ENCODE assay signal across 9 cellular contexts in the genomic region with DNA sequence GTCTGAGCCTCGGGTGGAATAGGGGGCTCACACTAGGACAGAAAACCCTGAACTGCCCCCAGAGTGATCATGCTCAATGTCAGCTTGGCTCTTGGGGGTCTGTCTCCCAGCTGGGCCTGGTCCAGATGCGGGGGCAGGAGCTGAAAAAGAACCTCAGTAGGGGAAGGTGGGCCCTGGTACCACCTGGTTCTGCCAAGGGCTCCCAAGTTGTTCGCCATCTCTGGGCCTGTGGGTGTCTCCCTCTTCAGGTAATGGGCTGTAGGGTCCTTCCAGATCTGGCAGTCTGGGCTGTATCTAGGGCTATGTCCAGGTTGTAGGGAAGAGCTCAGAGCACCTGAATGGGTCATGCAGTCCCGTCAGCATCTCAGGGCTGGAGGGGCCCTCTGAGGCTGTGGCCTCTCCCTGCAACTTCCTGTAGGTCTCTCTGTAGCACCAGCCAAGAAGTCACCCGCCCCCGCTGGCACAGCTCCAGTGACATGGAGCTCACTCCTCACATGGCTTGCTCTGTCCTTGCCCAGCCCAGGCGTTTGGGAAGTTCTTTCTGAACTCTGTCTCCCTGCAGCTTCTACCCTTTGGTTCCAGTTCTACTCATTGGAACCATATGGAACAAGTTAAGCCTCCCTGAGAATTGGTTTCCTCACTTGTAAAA. TPM values are rescaled to one million over a fixed set of nuclear protein-coding genes. Genes with fewer than 3 reads are reported as not detected.
DNase-seq lines count a peak whose midpoint lies in the region; ATAC-seq, FAIRE-seq and TF ChIP-seq lines count a peak whose summit lies in the region.
"Had no signal": no experiment of that assay in that cellular context is flagged by ENCODE, and none has a peak within 500 bp of the region (broad histone marks: within the 10 kb centered on the region; RNA-seq: fewer than 3 reads in every experiment).

No MANE protein-coding gene starts in this region.

- DNase-seq in HCT116 (ENCODE audit: low read depth, low spot score) (no peak), K562 (ENCODE audit: extremely low read depth in 1 of 4, low spot score in 3 of 4) (peak in 1 of 4 experiments; percentile 31), right atrium auricular region (ENCODE audit: low spot score) (peak; percentile 88), activated gamma-delta T cell (lab: John Stamatoyannopoulos, UW) (no peak), COLO668 (lab: John Stamatoyannopoulos, UW; ENCODE audit: unreplicated experiment) (no peak)
- no peak for DNase-seq in stimulated activated CD4-positive, alpha-beta T cell treated with anti-CD3 and anti-CD28 coated beads, Interleukin-1b, Interleukin-23, amount 100 ng/mL, for 48 hours
- DNase-seq: NCI-H187 treated with DMSO at 0.1 percent for 48 hours had no signal

- TF ChIP-seq RAD21 in HCT116 (IDR thresholded peaks at IDR 0.05; ENCODE audit: low read depth) (no peak), K562 (CRISPR knock-in tag; conservative IDR thresholded peaks at IDR 0.05 in 1 of 2, IDR thresholded peaks at IDR 0.05 in 1 of 2) (no peak)

- H3K4me1 ChIP-seq in HCT116 (ENCODE audit: control insufficient read depth in 1 of 2, insufficient read depth in 2 of 2, low read length in 2 of 2) (peaks cover 7 to 29% of the 10 kb centered on the region in 2 experiments; a peak in 3 of 4 replicates), K562 (replicated peaks in 1 of 2; ENCODE audit: control insufficient read depth in 2 of 2, insufficient read depth in 2 of 2, low read length in 2 of 2) (peaks cover 12 to 24% of the 10 kb centered on the region in 2 experiments; a peak in 4 of 5 replicates), right atrium auricular region (peaks cover 0 to 20% of the 10 kb centered on the region in 2 donors)

- intact Hi-C loops in HCT116 (cut with micrococcal nuclease) (no loop called here), K562 (cut with micrococcal nuclease) (no loop called here)

- no peak overlapping the region for H3K27ac ChIP-seq in HCT116 (ENCODE audit: low read depth, low read length)
- H3K27ac ChIP-seq in K562 (ENCODE audit: extremely low read depth, low read depth, low read length) = no peak overlapping the region
- peak overlapping the region; percentile 40 to 68 for H3K27ac ChIP-seq in right atrium auricular region
- peak overlapping the region in 20 of 21 experiments; percentile 39 to 90 (median 78) for H3K27ac ChIP-seq in skin epidermis

- FAIRE-seq in K562 (lab: Jason Lieb, UNC) = no peak

- POLR2A ChIA-PET in HCT116 (lab: Charles Lee) = no interaction called here
- POLR2A ChIA-PET in K562 (lab: Yijun Ruan, JAX) = interaction anchor here (0.6 to 0.9 kb wide), 3 partner anchors 11 to 51 kb away, joined by 3 to 5 read pairs (median 3); no protein-coding TSS in a partner anchor

- H3K36me3 ChIP-seq in HCT116 (ENCODE audit: control insufficient read depth in 1 of 2, insufficient read depth in 2 of 2, low read length in 2 of 2) (no peaks in the 10 kb centered on the region), K562 (ENCODE audit: control insufficient read depth, insufficient read depth, low read length) (no peaks in the 10 kb centered on the region), right atrium auricular region (no peaks in the 10 kb centered on the region)

- H3K9me1 ChIP-seq in K562 (ENCODE audit: control insufficient read depth, insufficient read depth, low read length) = no peaks in the 10 kb centered on the region

- CTCF ChIA-PET in HCT116 (lab: Charles Lee) = interaction anchor here (1.0 kb wide), 1 partner anchor 13 kb away, joined by 3 read pairs; no protein-coding TSS in a partner anchor
- CTCF ChIA-PET in K562 (lab: Yijun Ruan, JAX; ENCODE audit: low intra/inter-chr PET ratio) = no interaction called here

- WGBS in K562 (ENCODE audit: insufficient coverage, low coverage, missing lambda C conversion rate) = 34% methylated on average over 7 of the region's 7 CpGs

- no peaks in the 10 kb centered on the region for H3K9me2 ChIP-seq in HCT116 (ENCODE audit: insufficient read depth)

- ATAC-seq in HCT116 (peak; percentile 39), K562 (peak; percentile 61), GM21423 (IDR thresholded peaks at IDR 0.05; ENCODE audit: unreplicated experiment) (no peak)

- BruUV-seq in HCT116 (replicated peaks; lab: Mats Ljungman, UMichigan) (no TSS peak), K562 (replicated peaks; lab: Mats Ljungman, UMichigan) (no TSS peak)

- RAD21 ChIA-PET in HCT116 (lab: Charles Lee; ENCODE audit: low non-redundant PET in 1 of 2, low total read pairs in 2 of 2, uncharacterized antibody in 2 of 2, unreplicated experiment in 2 of 2) = no interaction called here

- H4K20me1 ChIP-seq in HCT116 (ENCODE audit: insufficient read depth) (no peaks in the 10 kb centered on the region), K562 (replicated peaks; ENCODE audit: control insufficient read depth, insufficient read depth, low read length) (no peaks in the 10 kb centered on the region)

- no peak overlapping the region for H3K9ac ChIP-seq in HCT116 (ENCODE audit: low read length)
- 0 out of 4 replicates have a peak overlapping the region, but pooled peaks of 1 of the 2 experiments have one; percentile 17 for H3K9ac ChIP-seq in K562 (ENCODE audit: insufficient read depth in 1 of 2, low read depth in 2 of 2, low read length in 2 of 2)

- no peak for TF ChIP-seq EP300 in K562 (IDR thresholded peaks at IDR 0.05; ENCODE audit: low read length)

- H3K27me3 ChIP-seq in HCT116 (ENCODE audit: insufficient read depth, low read length) (no peaks in the 10 kb centered on the region), K562 (ENCODE audit: control insufficient read depth in 2 of 2, insufficient read depth in 2 of 2, low read length in 2 of 2) (no peaks in the 10 kb centered on the region), right atrium auricular region (no peaks in the 10 kb centered on the region)

- H3K4me2 ChIP-seq in HCT116 (ENCODE audit: low read length) = no peak overlapping the region
- no peak overlapping the region for H3K4me2 ChIP-seq in K562 (ENCODE audit: insufficient read depth, low read length)

- TF ChIP-seq POLR2A in HCT116 (IDR thresholded peaks at IDR 0.05; ENCODE audit: borderline replicate concordance, extremely low read depth, insufficient read depth, insufficient read length) = no peak
- TF ChIP-seq POLR2A in K562 (conservative IDR thresholded peaks at IDR 0.05) = no peak

- no peaks in the 10 kb centered on the region for H3K9me3 ChIP-seq in HCT116 (ENCODE audit: control insufficient read depth in 1 of 2, insufficient read depth in 1 of 2, low read depth in 1 of 2, low read length in 2 of 2)
- no peaks in the 10 kb centered on the region for H3K9me3 ChIP-seq in K562 (replicated peaks; ENCODE audit: control insufficient read depth, insufficient read depth, low read depth, low read length)
- H3K9me3 ChIP-seq in right atrium auricular region = no peaks in the 10 kb centered on the region

- no peak overlapping the region for H2AFZ ChIP-seq in HCT116 (ENCODE audit: low read depth, low read length, poor library complexity, severe bottlenecking)
- 0 out of 2 replicates have a peak overlapping the region, but pooled peaks have one; percentile 39 for H2AFZ ChIP-seq in K562 (ENCODE audit: low read depth, low read length)

- TF ChIP-seq CTCF in HCT116 (IDR thresholded peaks at IDR 0.05 in 2 of 3, conservative IDR thresholded peaks at IDR 0.05 in 1 of 3; ENCODE audit: borderline replicate concordance in 1 of 3, insufficient read depth in 1 of 3, low read depth in 2 of 3, low read length in 2 of 3) (peak in 2 of 3 experiments; percentile 13 to 22; a peak in 1 of 6 replicates), K562 (IDR thresholded peaks at IDR 0.05 in 2 of 3, conservative IDR thresholded peaks at IDR 0.05 in 1 of 3; ENCODE audit: insufficient read depth in 2 of 3, low read depth in 1 of 3, low read length in 3 of 3) (no peak), right atrium auricular region (IDR thresholded peaks at IDR 0.05) (no peak)

- in situ Hi-C loops in K562 (cut with MboI) = no loop called here

- H3K79me2 ChIP-seq in HCT116 (ENCODE audit: insufficient read depth, low read length) (no peaks in the 10 kb centered on the region), K562 (ENCODE audit: control insufficient read depth, insufficient read depth, low read length) (no peaks in the 10 kb centered on the region)

- H3K4me3 ChIP-seq in HCT116 (replicated peaks in 1 of 2; ENCODE audit: low read depth in 1 of 2, low read length in 2 of 2) = no peak overlapping the region
- no peak overlapping the region for H3K4me3 ChIP-seq in K562
- peak overlapping the region in 1 of 2 donors; percentile 1 for H3K4me3 ChIP-seq in right atrium auricular region
- H3K4me3 ChIP-seq in skin epidermis = no peak overlapping the region

RNA-seq across cellular contexts. Expression of gene SOX10, which starts 33.0 kb away (rescaled TPM):
- total RNA-seq in HCT116 (2021; ENCODE audit: unreplicated experiment) = not detected
- polyA plus RNA-seq in HCT116 (2012) = 0.04 and 0.18 TPM in 2 replicates
- total RNA-seq in K562 (2011; cell fraction: chromatin; rRNA removed; ENCODE audit: low replicate concordance) = not detected in 2 replicates
- total RNA-seq in K562 (2011; cell fraction: nucleolus; rRNA removed) = not detected in 2 replicates
- not detected in 2 replicates for total RNA-seq in K562 (2011; cell fraction: nucleoplasm; rRNA removed)
- not detected in 2 replicates for total RNA-seq in K562 (2014; rRNA removed)
- total RNA-seq in K562 (2014; rRNA removed; fragmentation: Illumina TruSeq; extraction: Trizol) = not detected in 2 replicates
- not detected in 2 replicates for total RNA-seq in K562 (2015; rRNA removed; fragmentation: Illumina TruSeq; extraction: Trizol)
- total RNA-seq in K562 (2021) = not detected in 2 replicates
- not detected in 2 replicates for polyA plus RNA-seq in K562 (2011; rRNA removed)
- not detected in 2 replicates for polyA plus RNA-seq in K562 (2011; cell fraction: cytosol; rRNA removed)
- polyA plus RNA-seq in K562 (2011; cell fraction: nucleus; rRNA removed) = not detected in 2 replicates
- polyA plus RNA-seq in K562 (2012) = 0.04 TPM in 1 of 2 replicates, not detected in the other
- polyA plus RNA-seq in K562 (2014; fragmentation: Illumina TruSeq; extraction: Trizol) = not detected in 2 replicates
- not detected for polyA plus RNA-seq in K562 (2014; fragmentation: Nextera tagmentation; extraction: Ambion mirVana)
- not detected in 2 replicates for polyA plus RNA-seq in K562 (2014; rRNA removed)
- not detected in 2 replicates for polyA minus RNA-seq in K562 (2011; rRNA and poly(A)+ RNA removed)
- polyA minus RNA-seq in K562 (2011; cell fraction: cytosol; rRNA and poly(A)+ RNA removed) = not detected in 2 replicates
- not detected in 2 replicates for polyA minus RNA-seq in K562 (2011; cell fraction: nucleus; rRNA and poly(A)+ RNA removed)
- total RNA-seq in right atrium auricular region = 1 to 10 TPM; 1.5 to 7.0 TPM

RNA-seq across cellular contexts. Expression of gene PICK1, which starts 39.8 kb away (rescaled TPM):
- total RNA-seq in HCT116 (2021; ENCODE audit: unreplicated experiment) (40.0 TPM), K562 (2014; rRNA removed) (8.6 and 11.3 TPM in 2 replicates), K562 (2014; rRNA removed; fragmentation: Illumina TruSeq; extraction: Trizol) (4.3 and 5.2 TPM in 2 replicates), K562 (2015; rRNA removed; fragmentation: Illumina TruSeq; extraction: Trizol) (6.5 and 6.7 TPM in 2 replicates), K562 (2021) (7.1 and 9.2 TPM in 2 replicates), right atrium auricular region (10 to 100 TPM; 33.1 to 36.0 TPM)
- polyA plus RNA-seq in HCT116 (2012) = 30.7 and 32.6 TPM in 2 replicates
- 25.6 and 73.9 TPM in 2 replicates for total RNA-seq in K562 (2011; cell fraction: chromatin; rRNA removed; ENCODE audit: low replicate concordance)
- 35.9 and 41.6 TPM in 2 replicates for total RNA-seq in K562 (2011; cell fraction: nucleolus; rRNA removed)
- total RNA-seq in K562 (2011; cell fraction: nucleoplasm; rRNA removed) = 31.1 and 41.3 TPM in 2 replicates
- polyA plus RNA-seq in K562 (2011; rRNA removed) (9.6 and 14.5 TPM in 2 replicates), K562 (2014; fragmentation: Illumina TruSeq; extraction: Trizol) (7.1 and 7.9 TPM in 2 replicates), K562 (2014; fragmentation: Nextera tagmentation; extraction: Ambion mirVana) (under 1 TPM in 1 of 2 experiments, not detected in 1; 0.06 TPM), K562 (2014; rRNA removed) (9.4 and 11.0 TPM in 2 replicates)
- 12.0 and 13.0 TPM in 2 replicates for polyA plus RNA-seq in K562 (2011; cell fraction: cytosol; rRNA removed)
- 67.4 and 81.6 TPM in 2 replicates for polyA plus RNA-seq in K562 (2011; cell fraction: nucleus; rRNA removed)
- polyA plus RNA-seq in K562 (2012) = 5.6 and 8.2 TPM in 2 replicates
- 9.6 and 18.1 TPM in 2 replicates for polyA minus RNA-seq in K562 (2011; rRNA and poly(A)+ RNA removed)
- 5.7 and 8.4 TPM in 2 replicates for polyA minus RNA-seq in K562 (2011; cell fraction: cytosol; rRNA and poly(A)+ RNA removed)
- 11.6 and 12.2 TPM in 2 replicates for polyA minus RNA-seq in K562 (2011; cell fraction: nucleus; rRNA and poly(A)+ RNA removed)

Comparison
In these comparisons a context has a peak if more than half of its experiments do, and no peak if none do; other contexts are left out.
1. H3K27ac ChIP-seq: peak in right atrium auricular region (2 of 2) and skin epidermis (20 of 21); none in HCT116 (single experiment) and K562 (single experiment).
2. CTCF ChIP-seq: peak in HCT116 (2 of 3); none in K562 (0 of 3) and right atrium auricular region (0 of 2).
3. Of the 22 proteins assayed by ChIP-seq in both K562 and HCT116: peak only in K562: none; only in HCT116: CTCF; in both: none; in neither: 21.